In genomic region chr4:47486306-47486705, GRCh38 we compare ENCODE assay signal across 9 cellular contexts. TPM values are rescaled to one million over a fixed set of nuclear protein-coding genes. Genes with fewer than 3 reads are reported as not detected.
DNase-seq lines count a peak whose midpoint lies in the region; ATAC-seq and TF ChIP-seq lines count a peak whose summit lies in the region.
"Had no signal": no experiment of that assay in that cellular context is flagged by ENCODE, and none has a peak within 500 bp of the region (broad histone marks: within the 10 kb centered on the region; RNA-seq: fewer than 3 reads in every experiment).

No MANE protein-coding gene starts in this region.

- no peak for DNase-seq in AG10803 (ENCODE audit: low read depth)
- DNase-seq in nephron progenitor cell = no peak
- no peak for DNase-seq in H7
- DNase-seq in GOT3 (lab: John Stamatoyannopoulos, UW) = no peak
- no peak for DNase-seq in NCI-H774 (lab: John Stamatoyannopoulos, UW)
- DNase-seq: mucosa of descending colon had no signal

- no peak for TF ChIP-seq CTCF in AG10803 (conservative IDR thresholded peaks at IDR 0.05; ENCODE audit: low read length)
- TF ChIP-seq CTCF in Loucy (conservative IDR thresholded peaks at IDR 0.05; ENCODE audit: low read length) = no peak
- TF ChIP-seq CTCF in nephron progenitor cell (IDR thresholded peaks at IDR 0.05) = no peak

- H3K27ac Mint-ChIP-seq in nephron progenitor cell = no peak overlapping the region

- H3K4me2 ChIP-seq in Loucy (ENCODE audit: low read depth, low read length, poor library complexity, severe bottlenecking) = peak overlapping the region; percentile 85

- no peaks in the 10 kb centered on the region for H3K9me2 ChIP-seq in Loucy (replicated peaks; ENCODE audit: low read depth, low read length)

- H3K4me3 ChIP-seq in AG10803 (ENCODE audit: low read length) (peak overlapping the region; percentile 85), Loucy (ENCODE audit: low read length, poor library complexity, severe bottlenecking) (peak overlapping the region; percentile 91), ectodermal cell (ENCODE audit: insufficient read depth, low read depth, low read length) (peak overlapping the region; percentile 57), H7 (ENCODE audit: insufficient read depth, low read depth, low read length) (no peak overlapping the region)

- H3K9me3 Mint-ChIP-seq in nephron progenitor cell = peaks cover 10% of the 10 kb centered on the region

- H3K4me1 ChIP-seq in Loucy (ENCODE audit: insufficient read depth, low read length, poor library complexity, severe bottlenecking) (peaks cover 22% of the 10 kb centered on the region), ectodermal cell (ENCODE audit: control insufficient read depth, insufficient read depth, low read length) (peaks cover 7% of the 10 kb centered on the region)

- H3K4me3 Mint-ChIP-seq in nephron progenitor cell = peak overlapping the region; percentile 96

- H3K9ac ChIP-seq in Loucy (ENCODE audit: low read depth, low read length, poor library complexity, severe bottlenecking) = peak overlapping the region; percentile 80

- no peak overlapping the region for H3K27ac ChIP-seq in ectodermal cell (ENCODE audit: insufficient read depth, low read depth, low read length, poor library complexity, severe bottlenecking)

- WGBS in ectodermal cell, 2 experiments = 82 to 89% methylated on average over 5 of the region's 6 CpGs

- peaks cover 5% of the 10 kb centered on the region; the same call in 1 of the 2 replicates for H3K79me2 ChIP-seq in Loucy (ENCODE audit: insufficient read depth, low read length)

- H3K36me3 Mint-ChIP-seq in nephron progenitor cell (ENCODE audit: low read depth) = peaks cover 6% of the 10 kb centered on the region

- 0 out of 2 replicates have a peak, but pooled peaks cover 2% of the 10 kb centered on the region for H3F3A ChIP-seq in Loucy (ENCODE audit: low read depth)

- peaks cover 21% of the 10 kb centered on the region for H3K4me1 Mint-ChIP-seq in nephron progenitor cell

- no peaks in the 10 kb centered on the region for H3K9me3 ChIP-seq in Loucy (ENCODE audit: insufficient read depth, low read depth, low read length)
- no peaks in the 10 kb centered on the region for H3K9me3 ChIP-seq in ectodermal cell (ENCODE audit: control insufficient read depth, low read length)
- H3K9me3 ChIP-seq: mucosa of descending colon had no signal

- no peaks in the 10 kb centered on the region for H3K27me3 ChIP-seq in Loucy (ENCODE audit: insufficient read depth, low read length, poor library complexity, severe bottlenecking)
- H3K27me3 ChIP-seq in ectodermal cell (ENCODE audit: control insufficient read depth, insufficient read depth, low read length, poor library complexity, severe bottlenecking) = no peaks in the 10 kb centered on the region
- H3K27me3 ChIP-seq in H7 (ENCODE audit: control insufficient read depth, insufficient read depth, low read length) = peaks cover 6% of the 10 kb centered on the region; the same call in 1 of the 2 replicates

- no peak for ATAC-seq in esophagus mucosa

- H2AFZ ChIP-seq in Loucy (ENCODE audit: low read length) = peak overlapping the region; percentile 98

- no peaks in the 10 kb centered on the region for H3K36me3 ChIP-seq in Loucy (ENCODE audit: insufficient read depth, low read length)
- no peaks in the 10 kb centered on the region for H3K36me3 ChIP-seq in ectodermal cell (ENCODE audit: control insufficient read depth, insufficient read depth, low read length)
- no peaks in the 10 kb centered on the region for H3K36me3 ChIP-seq in H7 (replicated peaks; ENCODE audit: control insufficient read depth, insufficient read depth, low read length)

- peaks cover 9% of the 10 kb centered on the region for H3K27me3 Mint-ChIP-seq in nephron progenitor cell (ENCODE audit: low read depth, poor library complexity)

- no peaks in the 10 kb centered on the region for H4K20me1 ChIP-seq in Loucy (ENCODE audit: insufficient read depth, low read length, poor library complexity, severe bottlenecking)

RNA-seq across cellular contexts. Expression of gene ATP10D, which starts 1.2 kb away (rescaled TPM):
- 8.3 TPM for polyA plus RNA-seq in ectodermal cell (2013, experiment 1 of 4)
- polyA plus RNA-seq in ectodermal cell (2013, experiment 2 of 4) = 6.0 TPM
- polyA plus RNA-seq in ectodermal cell (2013, experiment 3 of 4) = 4.8 TPM
- polyA plus RNA-seq in ectodermal cell (2013, experiment 4 of 4) = 5.1 TPM
- 0.63 and 0.66 TPM in 2 replicates for total RNA-seq in H7 (2014; rRNA removed; shearing (Covaris generic))
- 50.2 TPM for total RNA-seq in esophagus mucosa

RNA-seq across cellular contexts. Expression of gene COMMD8, which starts 22.8 kb away (rescaled TPM):
- 23.3 TPM for polyA plus RNA-seq in ectodermal cell (2013, experiment 1 of 4)
- 26.7 TPM for polyA plus RNA-seq in ectodermal cell (2013, experiment 2 of 4)
- 23.4 TPM for polyA plus RNA-seq in ectodermal cell (2013, experiment 3 of 4)
- 24.6 TPM for polyA plus RNA-seq in ectodermal cell (2013, experiment 4 of 4)
- 12.4 and 13.5 TPM in 2 replicates for total RNA-seq in H7 (2014; rRNA removed; shearing (Covaris generic))
- 21.6 TPM for total RNA-seq in esophagus mucosa

Comparison
In these comparisons a context has a peak if more than half of its experiments do, and no peak if none do; other contexts are left out.
1. RNA of gene ATP10D, which starts 1.2 kb away (total RNA-seq): 50.2 TPM in esophagus mucosa (single experiment); 0.63 to 0.66 TPM in H7; every median in the first group is over 10 times any median in the second.